8 cellular contexts compared by ENCODE assay signal in the genomic region with DNA sequence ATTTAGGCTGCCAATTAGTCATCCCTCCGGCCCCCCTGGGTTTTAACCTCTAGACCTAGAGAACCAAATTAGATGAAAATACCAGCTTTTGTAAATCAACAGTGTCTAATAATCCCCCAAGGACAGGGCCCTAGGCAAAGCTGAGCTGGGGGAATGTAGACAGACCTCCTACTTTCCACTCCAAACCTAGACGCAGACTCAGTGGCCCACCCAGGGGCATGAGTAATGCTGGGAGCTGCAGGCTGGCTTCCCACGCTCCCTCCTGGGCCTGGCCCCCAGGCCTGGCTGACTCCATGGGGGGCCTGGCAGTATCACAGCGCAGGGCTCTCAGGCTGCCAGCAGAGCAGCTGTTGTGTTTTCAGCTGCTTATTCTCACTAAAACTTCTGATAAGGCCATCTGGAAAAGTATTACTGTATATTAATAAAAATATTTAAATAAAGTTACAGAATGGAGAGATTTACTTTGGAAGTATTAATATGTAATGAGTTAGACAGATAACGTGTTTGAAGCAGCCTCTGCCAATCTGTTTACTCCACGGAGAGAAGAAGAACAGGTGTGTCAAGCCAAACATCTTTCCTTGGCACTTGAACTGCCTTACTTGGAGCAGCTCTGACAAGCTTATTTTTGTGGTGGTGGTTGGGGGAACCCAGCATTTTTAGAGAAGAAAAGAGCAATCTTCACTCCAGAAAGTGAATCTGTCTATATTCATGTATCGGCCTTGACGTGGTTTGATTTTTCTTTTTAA.
A peak's percentile ranks its signal among the peaks of the same experiment; 100 is the strongest.
DNase-seq lines count a peak whose midpoint lies in the region; ATAC-seq and TF ChIP-seq lines count a peak whose summit lies in the region.

No MANE protein-coding gene starts in this region.

- no peak overlapping the region for H3K4me3 ChIP-seq in fibroblast of lung (replicated peaks in 1 of 4; ENCODE audit: control extremely low read depth in 1 of 4, insufficient read depth in 1 of 4, low read depth in 3 of 4, low read length in 4 of 4)

- TF ChIP-seq CTCF in fibroblast of lung (conservative IDR thresholded peaks at IDR 0.05 in 1 of 2, IDR thresholded peaks at IDR 0.05 in 1 of 2; ENCODE audit: low read depth in 1 of 2, low read length in 2 of 2) = no peak

- DNase-seq in NCI-H146 (lab: John Stamatoyannopoulos, UW) (peak; percentile 78), fibroblast of lung (ENCODE audit: low read depth in 2 of 2) (peak; percentile 86 to 98), retina (peak; percentile 63), DMS153 treated with DMSO at 0.1 percent for 48 hours (lab: John Stamatoyannopoulos, UW; ENCODE audit: unreplicated experiment) (no peak)
- DNase-seq in stimulated activated CD4-positive, alpha-beta T cell treated with anti-CD3 and anti-CD28 coated beads, Interleukin-1b, Interleukin-23, amount 100 ng/mL, for 48 hours = no peak

- no peaks in the 10 kb centered on the region for H3K79me2 ChIP-seq in fibroblast of lung (ENCODE audit: control insufficient read depth, insufficient read depth, low read length)

- H3K27me3 ChIP-seq in fibroblast of lung (ENCODE audit: control insufficient read depth, insufficient read depth, low read length) = no peaks in the 10 kb centered on the region

- H3K9me3 ChIP-seq in fibroblast of lung (ENCODE audit: control insufficient read depth, insufficient read depth, low read depth, low read length) = no peaks in the 10 kb centered on the region

- H3K36me3 ChIP-seq in fibroblast of lung (ENCODE audit: control insufficient read depth, insufficient read depth, low read length) = no peaks in the 10 kb centered on the region

- H3K4me2 ChIP-seq in fibroblast of lung (ENCODE audit: extremely low read depth, insufficient read depth, low read length) = no peak overlapping the region

- ATAC-seq in GM18511 (IDR thresholded peaks at IDR 0.05; ENCODE audit: unreplicated experiment) (peak; percentile 9), HG03378 (IDR thresholded peaks at IDR 0.05; ENCODE audit: unreplicated experiment) (no peak), HG03460 (IDR thresholded peaks at IDR 0.05; ENCODE audit: unreplicated experiment) (no peak)

- peak overlapping the region; percentile 59 for H3K27ac ChIP-seq in fibroblast of lung (ENCODE audit: insufficient read depth, low read length)

- H3K4me1 ChIP-seq in fibroblast of lung (ENCODE audit: control insufficient read depth, extremely low read depth, insufficient read depth, low read length) = peaks cover 14% of the 10 kb centered on the region

- H4K20me1 ChIP-seq in fibroblast of lung (ENCODE audit: control insufficient read depth, extremely low read depth, insufficient read depth, low read length) = no peaks in the 10 kb centered on the region

- no peak overlapping the region for H2AFZ ChIP-seq in fibroblast of lung (ENCODE audit: low read length)

- no peak overlapping the region for H3K9ac ChIP-seq in fibroblast of lung (ENCODE audit: insufficient read depth, low read length)

Comparison
In these comparisons a context has a peak if more than half of its experiments do, and no peak if none do; other contexts are left out.
1. DNase-seq: peak in NCI-H146 (single experiment), fibroblast of lung (2 of 2) and retina (single experiment); none in stimulated activated CD4-positive, alpha-beta T cell treated with anti-CD3 and anti-CD28 coated beads, Interleukin-1b, Interleukin-23, amount 100 ng/mL, for 48 hours (single experiment) and DMS153 treated with DMSO at 0.1 percent for 48 hours (single experiment).